In the genomic region with DNA sequence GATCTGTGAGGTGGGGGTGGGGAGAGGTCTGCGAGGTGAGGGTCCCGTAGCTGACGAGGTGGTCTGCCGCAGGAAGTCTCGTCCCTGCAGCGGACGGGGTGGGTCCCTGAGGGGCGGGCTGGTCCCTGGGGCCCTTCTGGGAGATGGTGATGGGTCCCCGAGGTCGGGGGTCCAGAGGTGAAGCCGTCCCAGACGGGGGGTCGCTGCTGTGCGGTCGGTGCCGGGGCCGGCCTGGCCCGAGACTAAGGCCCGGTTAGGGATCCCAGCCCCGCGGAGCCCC, we compare ENCODE assay signal across 1 cellular context.
TF ChIP-seq lines count a peak whose summit lies in the region.

No MANE protein-coding gene starts in this region.

TF ChIP-seq in HepG2, 621 proteins besides CTCF, POLR2A, EP300 and RAD21 (continued from another document):
- TF ChIP-seq SNAPC4 (CRISPR knock-in tag; IDR thresholded peaks at IDR 0.05): no peak
- TF ChIP-seq ZNF275 (CRISPR knock-in tag; IDR thresholded peaks at IDR 0.05; ENCODE audit: borderline replicate concordance): no peak
- no peak for TF ChIP-seq ZNF12 (CRISPR knock-in tag; IDR thresholded peaks at IDR 0.05)
- TF ChIP-seq TBL1XR1 (IDR thresholded peaks at IDR 0.05; ENCODE audit: borderline replicate concordance, low read length, partially characterized antibody): no peak
- 0 out of 2 replicates have a peak, but pooled peaks have one; percentile 3 for TF ChIP-seq GABPB1 (CRISPR knock-in tag; IDR thresholded peaks at IDR 0.05)
